In the genomic region with DNA sequence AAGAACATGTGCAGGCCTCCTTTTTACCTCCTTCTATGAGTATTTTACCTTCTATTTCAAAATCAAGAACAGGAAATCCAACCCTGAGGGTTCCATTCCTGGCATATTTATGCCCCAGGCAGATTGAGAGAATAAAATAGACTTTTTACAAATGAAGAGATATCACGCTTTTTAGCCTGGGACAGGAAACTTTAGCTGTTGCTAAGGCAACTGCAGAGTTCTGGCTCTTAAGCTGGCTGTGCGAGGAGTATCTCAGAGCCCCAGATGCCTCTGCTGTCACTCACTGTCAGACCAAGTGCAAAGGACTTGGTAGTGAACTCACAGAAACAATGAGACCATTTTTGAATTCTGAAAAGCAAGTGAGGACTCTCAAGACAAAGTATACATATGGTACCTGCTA, we compare ENCODE assay signal across 1 cellular context.
TF ChIP-seq lines count a peak whose summit lies in the region.

No MANE protein-coding gene starts in this region.

TF ChIP-seq in GM23338, 12 proteins besides CTCF, POLR2A, EP300 and RAD21 (continued from another document):
- TF ChIP-seq, protein P1, sequence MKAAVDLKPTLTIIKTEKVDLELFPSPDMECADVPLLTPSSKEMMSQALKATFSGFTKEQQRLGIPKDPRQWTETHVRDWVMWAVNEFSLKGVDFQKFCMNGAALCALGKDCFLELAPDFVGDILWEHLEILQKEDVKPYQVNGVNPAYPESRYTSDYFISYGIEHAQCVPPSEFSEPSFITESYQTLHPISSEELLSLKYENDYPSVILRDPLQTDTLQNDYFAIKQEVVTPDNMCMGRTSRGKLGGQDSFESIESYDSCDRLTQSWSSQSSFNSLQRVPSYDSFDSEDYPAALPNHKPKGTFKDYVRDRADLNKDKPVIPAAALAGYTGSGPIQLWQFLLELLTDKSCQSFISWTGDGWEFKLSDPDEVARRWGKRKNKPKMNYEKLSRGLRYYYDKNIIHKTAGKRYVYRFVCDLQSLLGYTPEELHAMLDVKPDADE (IDR thresholded peaks at IDR 0.05) = no peak
- TF ChIP-seq EZH2 (IDR thresholded peaks at IDR 0.05; ENCODE audit: low read depth, unreplicated experiment) = no peak
